15 cellular contexts compared by ENCODE assay signal in the genomic region with DNA sequence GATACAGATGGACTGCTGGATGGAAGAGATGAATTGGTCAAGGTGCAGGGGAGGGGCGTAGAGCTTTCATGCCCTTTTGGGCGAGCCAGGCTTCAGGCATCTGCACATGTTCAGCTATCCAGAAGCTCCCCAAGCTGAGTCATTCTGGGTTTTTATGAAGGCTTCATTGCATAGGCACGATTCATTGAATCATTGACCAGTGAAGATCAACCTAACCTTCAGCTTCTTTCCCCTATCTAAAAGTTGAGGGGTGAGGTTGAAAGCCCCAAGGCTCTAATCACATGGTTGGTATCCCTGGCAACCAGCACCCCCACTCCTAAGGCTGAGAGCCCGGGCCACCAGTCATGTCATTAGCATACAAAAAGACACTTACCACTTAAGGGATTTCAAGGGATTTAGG. TPM values are rescaled to one million over a fixed set of nuclear protein-coding genes. Genes with fewer than 3 reads are reported as not detected.
DNase-seq lines count a peak whose midpoint lies in the region; ATAC-seq, FAIRE-seq and TF ChIP-seq lines count a peak whose summit lies in the region.
"Had no signal": no experiment of that assay in that cellular context is flagged by ENCODE, and none has a peak within 500 bp of the region (broad histone marks: within the 10 kb centered on the region; RNA-seq: fewer than 3 reads in every experiment).

No MANE protein-coding gene starts in this region.

- H3K27ac ChIP-seq in A549 = no peak overlapping the region
- H3K27ac ChIP-seq: esophagus squamous epithelium, left ventricle myocardium inferior, SJSA1 had no signal

- TF ChIP-seq RAD21 in A549 (conservative IDR thresholded peaks at IDR 0.05 in 1 of 2, IDR thresholded peaks at IDR 0.05 in 1 of 2) = no peak

- no peak overlapping the region for H3K9ac ChIP-seq in adipocyte (ENCODE audit: low read length)

- no peak for TF ChIP-seq EP300 in A549 (IDR thresholded peaks at IDR 0.05)

- H3K9me3 ChIP-seq in A549 (no peaks in the 10 kb centered on the region), adipocyte (ENCODE audit: control insufficient read depth, low read length) (no peaks in the 10 kb centered on the region)
- H3K9me3 ChIP-seq: esophagus squamous epithelium, left ventricle myocardium inferior, SJSA1 had no signal

- CTCF ChIA-PET in A549 (lab: Yijun Ruan, JAX) = interaction anchor here (0.6 to 2.3 kb wide), 4 partner anchors 12 to 1877 kb away, joined by 3 to 17 read pairs (median 4); no protein-coding TSS in a partner anchor

- peak overlapping the region; percentile 25 for H3K4me2 ChIP-seq in A549

- H3K4me3 ChIP-seq in A549 (no peak overlapping the region), adipocyte (ENCODE audit: low read length) (no peak overlapping the region)
- H3K4me3 ChIP-seq: esophagus squamous epithelium, left ventricle myocardium inferior, SJSA1 had no signal

- ATAC-seq in A549 = peak in 1 of 2 experiments; percentile 60; a peak in 3 of 6 replicates
- ATAC-seq: activated T-cell treated with anti-CD3 and anti-CD28 coated beads, Interleukin-2, amount 50 U/mL, for 72 hours had no signal

- POLR2A ChIA-PET in A549 (lab: Yijun Ruan, JAX) = no interaction called here

- H3K4me1 ChIP-seq in A549 = peaks cover 9% of the 10 kb centered on the region; the same call in 2 of the 3 replicates
- no peaks in the 10 kb centered on the region for H3K4me1 ChIP-seq in adipocyte (ENCODE audit: control insufficient read depth, insufficient read depth, low read length)
- H3K4me1 ChIP-seq: esophagus squamous epithelium, left ventricle myocardium inferior, SJSA1 had no signal

- no peak for TF ChIP-seq POLR2A in A549 (IDR thresholded peaks at IDR 0.05; ENCODE audit: low read length)

- no peaks in the 10 kb centered on the region for H3K27me3 ChIP-seq in adipocyte (replicated peaks; ENCODE audit: control insufficient read depth, insufficient read depth, low read length)
- H3K27me3 ChIP-seq: esophagus squamous epithelium, SJSA1 had no signal

- 24% methylated on average over 4 of the region's 4 CpGs for WGBS in A549 (ENCODE audit: missing lambda C conversion rate)

- no peaks in the 10 kb centered on the region for H3K36me3 ChIP-seq in adipocyte (ENCODE audit: control insufficient read depth, insufficient read depth, low read length, severe bottlenecking)
- H3K36me3 ChIP-seq: esophagus squamous epithelium, left ventricle myocardium inferior, SJSA1 had no signal

- DNase-seq in A549 (ENCODE audit: low read depth in 1 of 2, low spot score in 1 of 2) (peak in 1 of 2 experiments; percentile 19), HCEC 1CT (peak; percentile 2), adipocyte (ENCODE audit: low read depth) (peak; percentile 7), iris pigment epithelial cell (ENCODE audit: low read depth) (peak; percentile 25), cerebellar nuclear complex (lab: John Stamatoyannopoulos, UW) (no peak), epidermal melanocyte (ENCODE audit: insufficient read length, low spot score) (no peak)
- DNase-seq in stimulated activated CD4-positive, alpha-beta T cell treated with anti-CD3 and anti-CD28 coated beads, Interleukin-2, amount 100 ng/mL, for 24 hours = no peak
- DNase-seq in stimulated activated naive CD4-positive, alpha-beta T cell (lab: John Stamatoyannopoulos, UW) = no peak
- DNase-seq: esophagus squamous epithelium, GF-D8, left ventricle myocardium inferior, NCI-H446, nucleus accumbens had no signal

- no peak for FAIRE-seq in A549 (lab: Jason Lieb, UNC)

- no peak for TF ChIP-seq CTCF in A549 (IDR thresholded peaks at IDR 0.05)

TF ChIP-seq in A549, 52 proteins besides CTCF, POLR2A, EP300 and RAD21:
- TF ChIP-seq HEYL (CRISPR knock-in tag; IDR thresholded peaks at IDR 0.05) (no peak), ZSCAN20 (CRISPR knock-in tag; IDR thresholded peaks at IDR 0.05) (no peak), RNF2 (IDR thresholded peaks at IDR 0.05; ENCODE audit: borderline replicate concordance, low read depth) (no peak), KDM5A (IDR thresholded peaks at IDR 0.05) (no peak), CBX2 (IDR thresholded peaks at IDR 0.05; ENCODE audit: borderline replicate concordance, low read depth) (no peak), TFCP2L1 (CRISPR knock-in tag; IDR thresholded peaks at IDR 0.05) (no peak), CBX8 (IDR thresholded peaks at IDR 0.05) (no peak), CEBPB (IDR thresholded peaks at IDR 0.05) (no peak), NR3C1 (IDR thresholded peaks at IDR 0.05) (no peak), CHD4 (IDR thresholded peaks at IDR 0.05; ENCODE audit: borderline replicate concordance) (no peak), ESRRA (IDR thresholded peaks at IDR 0.05; ENCODE audit: borderline replicate concordance, low read length) (no peak), KDM1A (IDR thresholded peaks at IDR 0.05; ENCODE audit: low read depth) (no peak), EHMT2 (IDR thresholded peaks at IDR 0.05; ENCODE audit: low read depth) (no peak), ZC3H11A (IDR thresholded peaks at IDR 0.05) (no peak), CHD2 (IDR thresholded peaks at IDR 0.05; ENCODE audit: low read length, partially characterized antibody) (no peak), MAZ (IDR thresholded peaks at IDR 0.05; ENCODE audit: borderline replicate concordance, low read depth, low read length) (no peak)
- TF ChIP-seq, protein P1, sequence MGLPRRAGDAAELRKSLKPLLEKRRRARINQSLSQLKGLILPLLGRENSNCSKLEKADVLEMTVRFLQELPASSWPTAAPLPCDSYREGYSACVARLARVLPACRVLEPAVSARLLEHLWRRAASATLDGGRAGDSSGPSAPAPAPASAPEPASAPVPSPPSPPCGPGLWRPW (IDR thresholded peaks at IDR 0.05) = no peak
- TF ChIP-seq, protein P2, sequence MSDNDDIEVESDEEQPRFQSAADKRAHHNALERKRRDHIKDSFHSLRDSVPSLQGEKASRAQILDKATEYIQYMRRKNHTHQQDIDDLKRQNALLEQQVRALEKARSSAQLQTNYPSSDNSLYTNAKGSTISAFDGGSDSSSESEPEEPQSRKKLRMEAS (IDR thresholded peaks at IDR 0.05) = no peak

RNA-seq across cellular contexts. Expression of gene RPS29, which starts 36.3 kb away (rescaled TPM):
- 3,909 and 5,167 TPM in 2 replicates for polyA plus RNA-seq in A549 (2011; rRNA removed)
- 10,276 and 13,870 TPM in 2 replicates for polyA plus RNA-seq in A549 (2012; cell fraction: cytosol; rRNA removed)
- 7,114 and 8,546 TPM in 2 replicates for polyA plus RNA-seq in A549 (2012; cell fraction: nucleus; rRNA removed)
- 3,539 to 3,858 TPM (median 3,692 TPM) in 3 replicates for polyA plus RNA-seq in A549 (2017; fragmentation: RNase III; extraction: RNeasy Plus Mini Kit Qiagen cat#74134 plus additional on column Dnase treatment)
- polyA minus RNA-seq in A549 (2011; rRNA and poly(A)+ RNA removed) = 1,093 and 1,224 TPM in 2 replicates

RNA-seq across cellular contexts. Expression of gene LRR1, which starts 48.9 kb away (rescaled TPM):
- polyA plus RNA-seq in A549 (2011; rRNA removed) (34.6 and 50.7 TPM in 2 replicates), A549 (2017; fragmentation: RNase III; extraction: RNeasy Plus Mini Kit Qiagen cat#74134 plus additional on column Dnase treatment) (48.4 to 53.5 TPM (median 52.8 TPM) in 3 replicates)
- 40.2 and 40.9 TPM in 2 replicates for polyA plus RNA-seq in A549 (2012; cell fraction: cytosol; rRNA removed)
- polyA plus RNA-seq in A549 (2012; cell fraction: nucleus; rRNA removed) = 13.3 and 15.5 TPM in 2 replicates
- 7.0 and 9.7 TPM in 2 replicates for polyA minus RNA-seq in A549 (2011; rRNA and poly(A)+ RNA removed)

Comparison
In these comparisons a context has a peak if more than half of its experiments do, and no peak if none do; other contexts are left out.
1. DNase-seq: peak in HCEC 1CT (single experiment), adipocyte (single experiment) and iris pigment epithelial cell (single experiment); none in stimulated activated CD4-positive, alpha-beta T cell treated with anti-CD3 and anti-CD28 coated beads, Interleukin-2, amount 100 ng/mL, for 24 hours (0 of 2), cerebellar nuclear complex (0 of 2), stimulated activated naive CD4-positive, alpha-beta T cell (0 of 6) and epidermal melanocyte (single experiment).